ENCODE assay signal across 11 cellular contexts in genomic region chr10:132938472-132939329, GRCh38. TPM values are rescaled to one million over a fixed set of nuclear protein-coding genes. Genes with fewer than 3 reads are reported as not detected.
DNase-seq lines count a peak whose midpoint lies in the region; ATAC-seq, FAIRE-seq and TF ChIP-seq lines count a peak whose summit lies in the region.
"Had no signal": no experiment of that assay in that cellular context is flagged by ENCODE, and none has a peak within 500 bp of the region (broad histone marks: within the 10 kb centered on the region; RNA-seq: fewer than 3 reads in every experiment).

No MANE protein-coding gene starts in this region.

- peaks cover 23% of the 10 kb centered on the region for H3K27me3 Mint-ChIP-seq in activated CD4-positive, alpha-beta T cell treated with anti-CD3 and anti-CD28 coated beads, Interleukin-2, amount 10 ng/mL, durations not matched to agents 7 days and 5 days

- DNase-seq in activated CD4-positive, alpha-beta T cell treated with anti-CD3 and anti-CD28 coated beads, Interleukin-2, amount 10 ng/mL, durations not matched to agents 7 days and 5 days, result no peak
- no peak for DNase-seq in activated CD4-positive, alpha-beta T cell treated with anti-CD3 and anti-CD28 coated beads for 1 hour
- DNase-seq in HuH-7 (ENCODE audit: low spot score), result peak; percentile 65
- peak in 1 of 2 donors; percentile 20 for DNase-seq in cardiac fibroblast (ENCODE audit: low read depth in 2 of 2)
- DNase-seq in posterior vena cava (ENCODE audit: low spot score), result peak; percentile 78
- DNase-seq in small intestine, result no peak
- DNase-seq in activated gamma-delta T cell (lab: John Stamatoyannopoulos, UW), result no peak
- DNase-seq: OCI-M1 had no signal

- ATAC-seq in HG02678 (IDR thresholded peaks at IDR 0.05; ENCODE audit: unreplicated experiment), result no peak

- CTCF ChIA-PET in activated CD4-positive, alpha-beta T cell treated with anti-CD3 and anti-CD28 coated beads, Interleukin-2, amount 10 ng/mL, durations not matched to agents 7 days and 5 days (lab: Charles Lee), result no interaction called here

- H3K4me1 ChIP-seq in small intestine (ENCODE audit: control insufficient read depth in 2 of 2, insufficient read depth in 1 of 2, low read depth in 1 of 2, low read length in 1 of 2), result no peaks in the 10 kb centered on the region
- H3K4me1 ChIP-seq: breast epithelium had no signal

- H3K4me3 Mint-ChIP-seq in activated CD4-positive, alpha-beta T cell treated with anti-CD3 and anti-CD28 coated beads, Interleukin-2, amount 10 ng/mL, durations not matched to agents 7 days and 5 days, result no peak overlapping the region

- peaks cover 2% of the 10 kb centered on the region for H3K4me1 Mint-ChIP-seq in activated CD4-positive, alpha-beta T cell treated with anti-CD3 and anti-CD28 coated beads, Interleukin-2, amount 10 ng/mL, durations not matched to agents 7 days and 5 days

- 58 to 59% (median 58%) methylated on average over 27 of the region's 27 CpGs for WGBS in small intestine, 3 donors

- H3K4me3 ChIP-seq in cardiac fibroblast (replicated peaks in 1 of 2; ENCODE audit: low read depth in 2 of 2, low read length in 2 of 2), result no peak overlapping the region
- no peak overlapping the region for H3K4me3 ChIP-seq in small intestine (ENCODE audit: low read depth in 1 of 2, low read length in 2 of 2)
- H3K4me3 ChIP-seq: breast epithelium, lung had no signal

- FAIRE-seq in small intestine (lab: Jason Lieb, UNC), result no peak

- no peaks in the 10 kb centered on the region for H3K9me3 Mint-ChIP-seq in activated CD4-positive, alpha-beta T cell treated with anti-CD3 and anti-CD28 coated beads, Interleukin-2, amount 10 ng/mL, durations not matched to agents 7 days and 5 days

- peak; percentile 40 for TF ChIP-seq CTCF in cardiac fibroblast (IDR thresholded peaks at IDR 0.05; ENCODE audit: low read depth, low read length)

- H3K27ac ChIP-seq in small intestine (ENCODE audit: low read depth in 1 of 2, low read length in 1 of 2), result no peak overlapping the region
- H3K27ac ChIP-seq: breast epithelium had no signal

- H3K27me3 ChIP-seq in small intestine (ENCODE audit: control insufficient read depth in 2 of 2, insufficient read depth in 2 of 2, low read length in 2 of 2), result peaks cover 6% of the 10 kb centered on the region in 2 donors
- H3K27me3 ChIP-seq: breast epithelium had no signal

- POLR2A ChIA-PET in activated CD4-positive, alpha-beta T cell treated with anti-CD3 and anti-CD28 coated beads, Interleukin-2, amount 10 ng/mL, durations not matched to agents 7 days and 5 days (lab: Charles Lee), result no interaction called here

- H3K36me3 Mint-ChIP-seq in activated CD4-positive, alpha-beta T cell treated with anti-CD3 and anti-CD28 coated beads, Interleukin-2, amount 10 ng/mL, durations not matched to agents 7 days and 5 days (ENCODE audit: low read depth), result no peaks in the 10 kb centered on the region

- intact Hi-C loops in posterior vena cava (cut with DNase I), result no loop called here

- H3K27ac Mint-ChIP-seq in activated CD4-positive, alpha-beta T cell treated with anti-CD3 and anti-CD28 coated beads, Interleukin-2, amount 10 ng/mL, durations not matched to agents 7 days and 5 days, result peak overlapping the region; percentile 57

- no peaks in the 10 kb centered on the region for H3K36me3 ChIP-seq in small intestine (ENCODE audit: control insufficient read depth in 2 of 2, insufficient read depth in 2 of 2, low read length in 2 of 2)
- H3K36me3 ChIP-seq: breast epithelium had no signal

- H3K9me3 ChIP-seq in small intestine (ENCODE audit: control insufficient read depth, low read depth), result no peaks in the 10 kb centered on the region
- H3K9me3 ChIP-seq: breast epithelium had no signal

RNA-seq across cellular contexts. Expression of gene CFAP46, which starts 3.7 kb away (rescaled TPM):
- total RNA-seq in activated CD4-positive, alpha-beta T cell treated with anti-CD3 and anti-CD28 coated beads, Interleukin-2, amount 10 ng/mL, durations not matched to agents 7 days and 5 days, result not detected
- under 1 TPM; 0.14 to 0.81 TPM for total RNA-seq in posterior vena cava
- polyA plus RNA-seq in small intestine, result under 1 TPM in 1 of 3 donors, not detected in 2; 0.27 TPM

Comparison
In these comparisons a context has a peak if more than half of its experiments do, and no peak if none do; other contexts are left out.
1. DNase-seq: peak in HuH-7 (single experiment) and posterior vena cava (single experiment); none in activated CD4-positive, alpha-beta T cell treated with anti-CD3 and anti-CD28 coated beads, Interleukin-2, amount 10 ng/mL, durations not matched to agents 7 days and 5 days (single experiment), activated CD4-positive, alpha-beta T cell treated with anti-CD3 and anti-CD28 coated beads for 1 hour (single experiment), small intestine (single experiment) and activated gamma-delta T cell (single experiment).